In the genomic region with DNA sequence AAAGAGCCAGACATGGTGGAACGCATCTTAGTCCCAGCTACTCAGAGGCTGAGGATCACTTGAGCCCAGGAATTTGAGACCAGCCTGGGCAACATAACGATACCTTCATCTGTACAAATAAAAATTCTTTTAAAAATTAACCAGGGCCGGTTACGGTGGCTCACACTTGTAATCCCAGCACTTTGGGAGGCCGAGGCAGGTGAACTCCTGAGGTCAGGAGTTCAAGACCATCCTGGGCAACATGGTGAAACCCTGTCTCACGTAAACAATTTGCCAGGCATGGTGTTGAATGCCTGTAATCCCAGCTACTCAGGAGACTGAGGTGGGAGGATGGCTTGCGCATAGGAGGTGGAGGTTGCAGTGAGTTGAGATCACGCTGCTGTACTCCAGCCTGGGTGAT, we compare ENCODE assay signal across 1 cellular context.
TF ChIP-seq lines count a peak whose summit lies in the region.

No MANE protein-coding gene starts in this region.

TF ChIP-seq in HepG2, 621 proteins besides CTCF, POLR2A, EP300 and RAD21 (continued from another document):
- TF ChIP-seq GFI1 (CRISPR knock-in tag; IDR thresholded peaks at IDR 0.05; ENCODE audit: borderline replicate concordance) (no peak), RARA (CRISPR knock-in tag; IDR thresholded peaks at IDR 0.05) (peak; percentile 70), RERE (CRISPR knock-in tag; IDR thresholded peaks at IDR 0.05; ENCODE audit: low read depth) (no peak), ZNF33A (CRISPR knock-in tag; IDR thresholded peaks at IDR 0.05; ENCODE audit: borderline replicate concordance) (no peak), NFE2L1 (CRISPR knock-in tag; IDR thresholded peaks at IDR 0.05; ENCODE audit: borderline replicate concordance) (no peak), NR2F6 (IDR thresholded peaks at IDR 0.05) (0 out of 2 replicates have a peak, but pooled peaks have one; percentile 24), NR2F6 (CRISPR knock-in tag; IDR thresholded peaks at IDR 0.05) (peak; percentile 49; the same call in 1 of the 2 replicates), ZSCAN30 (CRISPR knock-in tag; IDR thresholded peaks at IDR 0.05) (no peak), SNAI1 (CRISPR knock-in tag; IDR thresholded peaks at IDR 0.05; ENCODE audit: borderline replicate concordance) (no peak), XRCC5 (optimal IDR thresholded peaks at IDR 0.05; ENCODE audit: low read length) (no peak)
TF ChIP-seq in HepG2: peak in this region for 17.
